In genomic region chr6:44386929-44387345, GRCh38 we compare ENCODE assay signal across 8 cellular contexts. TPM values are rescaled to one million over a fixed set of nuclear protein-coding genes. Genes with fewer than 3 reads are reported as not detected.
DNase-seq lines count a peak whose midpoint lies in the region; ATAC-seq and TF ChIP-seq lines count a peak whose summit lies in the region.

No MANE protein-coding gene starts in this region.

- no peak for TF ChIP-seq EP300 in gastroesophageal sphincter (IDR thresholded peaks at IDR 0.05)

- H3K18ac ChIP-seq in trophoblast cell (ENCODE audit: low read length) = peak overlapping the region; percentile 74

- ATAC-seq in HG02571 (IDR thresholded peaks at IDR 0.05; ENCODE audit: unreplicated experiment) (peak; percentile 10), gastroesophageal sphincter (peak; percentile 29), GM19463 (IDR thresholded peaks at IDR 0.05; ENCODE audit: unreplicated experiment) (no peak), GM18861 (IDR thresholded peaks at IDR 0.05; ENCODE audit: unreplicated experiment) (no peak)

- H3K9me3 ChIP-seq in gastroesophageal sphincter (no peaks in the 10 kb centered on the region), trophoblast cell (ENCODE audit: insufficient read depth, low read depth, low read length) (no peaks in the 10 kb centered on the region)

- H3K27me3 ChIP-seq in gastroesophageal sphincter (no peaks in the 10 kb centered on the region), trophoblast cell (ENCODE audit: insufficient read depth, low read length) (no peaks in the 10 kb centered on the region)

- TF ChIP-seq POLR2A in gastroesophageal sphincter (IDR thresholded peaks at IDR 0.05) = no peak

- 1 to 2% methylated on average over 8 of the region's 8 CpGs for WGBS in gastroesophageal sphincter (ENCODE audit: low coverage in 1 of 2), 2 donors
- no CpG with 5 or more reads among the region's 8 CpGs for WGBS in trophoblast cell (ENCODE audit: extremely low coverage, insufficient coverage, insufficient read length)

- peak overlapping the region; percentile 72 to 73 for H3K4me3 ChIP-seq in gastroesophageal sphincter
- peak overlapping the region; percentile 67 for H3K4me3 ChIP-seq in trophoblast cell (ENCODE audit: low read depth, low read length)

- H3K36me3 ChIP-seq in gastroesophageal sphincter (peaks cover 0 to 14% of the 10 kb centered on the region in 2 donors), trophoblast cell (ENCODE audit: control insufficient read depth in 1 of 2, insufficient read depth in 2 of 2, low read length in 2 of 2) (peaks cover 7% of the 10 kb centered on the region in 2 experiments)

- peaks cover 8% of the 10 kb centered on the region for H3K79me1 ChIP-seq in trophoblast cell (ENCODE audit: low read length)

- no peak overlapping the region for H2BK5ac ChIP-seq in trophoblast cell (ENCODE audit: low read depth, low read length, poor library complexity)

- H3K9ac ChIP-seq in trophoblast cell (ENCODE audit: low read length) = peak overlapping the region; percentile 93

- H2AK5ac ChIP-seq in trophoblast cell (ENCODE audit: low read length) = no peak overlapping the region

- H4K91ac ChIP-seq in trophoblast cell (ENCODE audit: low read depth, low read length) = peak overlapping the region; percentile 72

- H3K23ac ChIP-seq in trophoblast cell (ENCODE audit: low read length) = no peak overlapping the region

- peak overlapping the region; percentile 70 for H4K12ac ChIP-seq in trophoblast cell (ENCODE audit: low read depth, low read length)

- peak overlapping the region; percentile 39 for H3K4ac ChIP-seq in trophoblast cell (ENCODE audit: low read depth, low read length)

- H2AFZ ChIP-seq in trophoblast cell (ENCODE audit: insufficient read depth, low read length, poor library complexity) = peak overlapping the region; percentile 66

- peak overlapping the region; percentile 79 for H3K14ac ChIP-seq in trophoblast cell (ENCODE audit: low read length)

- H3K79me2 ChIP-seq in trophoblast cell (ENCODE audit: control insufficient read depth, insufficient read depth, low read length, poor library complexity) = peaks cover 8% of the 10 kb centered on the region

- TF ChIP-seq CTCF in GM10266 (IDR thresholded peaks at IDR 0.05; ENCODE audit: control insufficient read depth, insufficient read depth, low read depth, missing control alignments) = no peak
- no peak for TF ChIP-seq CTCF in gastroesophageal sphincter (IDR thresholded peaks at IDR 0.05)

- DNase-seq in GM10266 (ENCODE audit: extremely low spot score) = peak; percentile 21
- DNase-seq in T-helper 9 cell = peak; percentile 0
- DNase-seq in trophoblast cell = peak; percentile 33 to 74
- no peak for DNase-seq in ureter (ENCODE audit: low spot score)

- H2BK120ac ChIP-seq in trophoblast cell (ENCODE audit: insufficient read depth, low read length, poor library complexity) = peak overlapping the region; percentile 3

- H3K27ac ChIP-seq in gastroesophageal sphincter (peak overlapping the region; percentile 90 to 95 (median 94)), trophoblast cell (ENCODE audit: low read depth, low read length) (peak overlapping the region; percentile 98)

- no peak overlapping the region for H2BK12ac ChIP-seq in trophoblast cell (ENCODE audit: low read length)

- H3K4me1 ChIP-seq in gastroesophageal sphincter (peaks cover 14 to 35% (median 16%) of the 10 kb centered on the region in 3 donors), trophoblast cell (ENCODE audit: control insufficient read depth in 1 of 2, insufficient read depth in 2 of 2, low read length in 2 of 2) (peaks cover 0 to 8% of the 10 kb centered on the region in 2 experiments)

- H4K8ac ChIP-seq in trophoblast cell (ENCODE audit: low read depth, low read length) = peak overlapping the region; percentile 93

- H3K4me2 ChIP-seq in trophoblast cell (ENCODE audit: low read length) = peak overlapping the region; percentile 93

RNA-seq across cellular contexts. Expression of gene CDC5L, which starts 0.6 kb away (rescaled TPM):
- 10 to 100 TPM; 23.3 to 32.1 (median 28.5) TPM for total RNA-seq in gastroesophageal sphincter
- polyA plus RNA-seq in trophoblast cell (2013) = 18.6 and 19.1 TPM in 2 replicates
- 22.1 TPM for total RNA-seq in ureter

RNA-seq across cellular contexts. Expression of gene SPATS1, which starts 44.5 kb away (rescaled TPM):
- not detected for total RNA-seq in gastroesophageal sphincter
- polyA plus RNA-seq in trophoblast cell (2013) = not detected in 2 replicates
- not detected for total RNA-seq in ureter

Comparison
In these comparisons a context has a peak if more than half of its experiments do, and no peak if none do; other contexts are left out.
1. ATAC-seq: peak in HG02571 (single experiment) and gastroesophageal sphincter (single experiment); none in GM19463 (single experiment) and GM18861 (single experiment).